8 cellular contexts compared by ENCODE assay signal in the genomic region with DNA sequence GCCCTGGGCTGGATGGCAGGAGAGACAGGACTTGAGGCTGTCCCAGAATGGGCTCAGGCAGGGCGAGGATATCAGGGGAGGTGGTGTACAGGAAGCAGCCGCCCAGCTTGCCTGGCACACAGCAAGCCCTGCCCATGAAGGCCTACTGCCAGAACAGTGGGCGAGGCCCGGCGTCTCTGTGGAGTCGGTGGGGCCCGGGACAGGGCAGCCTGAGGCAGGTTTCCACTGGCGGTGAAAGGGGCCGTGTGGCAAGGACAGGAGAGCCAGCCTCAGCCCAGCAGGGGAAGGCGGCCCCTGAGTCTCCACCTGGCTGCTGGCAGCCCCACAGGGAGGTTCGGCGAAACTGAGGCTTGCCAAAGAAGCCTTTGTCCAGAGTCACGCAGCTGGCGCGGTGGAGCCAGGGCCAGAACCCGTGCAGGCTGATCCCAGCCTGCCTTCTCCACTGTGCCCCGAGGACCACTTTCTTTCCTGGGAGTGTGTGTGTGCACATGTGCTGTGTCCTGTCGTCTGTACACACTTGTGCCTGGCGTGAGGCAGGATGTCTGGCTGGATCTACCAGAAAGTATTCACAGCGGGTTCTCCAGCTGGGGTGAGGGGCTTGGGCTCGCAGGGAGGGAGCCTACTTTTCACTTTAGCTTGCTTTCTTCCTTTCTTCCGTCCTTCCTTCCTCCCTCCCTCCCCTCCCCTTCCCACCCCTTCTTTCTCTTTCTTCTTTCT. TPM values are rescaled to one million over a fixed set of nuclear protein-coding genes. Genes with fewer than 3 reads are reported as not detected.
DNase-seq lines count a peak whose midpoint lies in the region; TF ChIP-seq lines count a peak whose summit lies in the region.

No MANE protein-coding gene starts in this region.

- H3K27ac Mint-ChIP-seq in chondrocyte (ENCODE audit: unreplicated experiment) = peak overlapping the region; percentile 94

- peak overlapping the region; percentile 73 for H3K4me2 ChIP-seq in KMS-11

- H3K79me2 ChIP-seq in KMS-11 (ENCODE audit: insufficient read depth, low read depth) = peaks cover 4% of the 10 kb centered on the region; the same call in 1 of the 2 replicates

- H3K4me1 Mint-ChIP-seq in chondrocyte (ENCODE audit: low read depth) = peaks cover 33% of the 10 kb centered on the region

- DNase-seq in COLO668 (lab: John Stamatoyannopoulos, UW; ENCODE audit: unreplicated experiment) (peak; percentile 68), chondrocyte (ENCODE audit: low spot score) (no peak), lower leg skin (ENCODE audit: low spot score in 2 of 2) (peak; percentile 82 to 95), NK-92 (lab: John Stamatoyannopoulos, UW; ENCODE audit: unreplicated experiment) (no peak), NCI-H2107 (lab: John Stamatoyannopoulos, UW) (no peak)
- peak; percentile 61 for DNase-seq in activated CD4-positive, CD25-positive, alpha-beta regulatory T cell treated with anti-CD3 and anti-CD28 coated beads, Interleukin-2, amount 50 U/mL, for 72 hours
- DNase-seq in stimulated activated CD4-positive, alpha-beta T cell treated with anti-CD3 and anti-CD28 coated beads, TNF-alpha, amount 100 ng/mL, for 24 hours (ENCODE audit: low read depth in 3 of 3) = peak; percentile 27 to 58 (median 38)

- no peaks in the 10 kb centered on the region for H3K36me3 ChIP-seq in KMS-11 (ENCODE audit: insufficient read depth)

- peak overlapping the region; percentile 90 for H2AFZ ChIP-seq in KMS-11 (ENCODE audit: low read depth)

- peaks cover 28% of the 10 kb centered on the region for H3K4me1 ChIP-seq in KMS-11 (ENCODE audit: low read depth, poor library complexity, severe bottlenecking)

- H3K36me3 Mint-ChIP-seq in chondrocyte (ENCODE audit: low read depth) = no peaks in the 10 kb centered on the region

- H3K4me3 ChIP-seq in KMS-11 (IDR thresholded peaks at IDR 0.05; ENCODE audit: insufficient read depth, low read depth, low read length) (no peak overlapping the region), lower leg skin (ENCODE audit: low read depth, poor library complexity, severe bottlenecking) (peak overlapping the region; percentile 85)

- H3K27ac ChIP-seq in KMS-11 = peak overlapping the region; percentile 31; the same call in 1 of the 2 replicates

- no peaks in the 10 kb centered on the region for H3K27me3 ChIP-seq in KMS-11 (ENCODE audit: insufficient read depth, low read depth)

- intact Hi-C loops in lower leg skin (cut with DNase I; ENCODE audit: low total_unique reads) = no loop called here

- H3K9me3 Mint-ChIP-seq in chondrocyte (ENCODE audit: low read depth) = no peaks in the 10 kb centered on the region

- 0 to 2% methylated on average over 20 to 22 of the region's 22 CpGs for WGBS in lower leg skin, 2 donors

- TF ChIP-seq POLR2A in lower leg skin (IDR thresholded peaks at IDR 0.05) = no peak

- peak overlapping the region; percentile 85 for H3K4me3 Mint-ChIP-seq in chondrocyte (ENCODE audit: unreplicated experiment)

- H3K27me3 Mint-ChIP-seq in chondrocyte (ENCODE audit: low read depth) = no peaks in the 10 kb centered on the region

- H4K20me1 ChIP-seq in KMS-11 (ENCODE audit: insufficient read depth) = no peaks in the 10 kb centered on the region

- TF ChIP-seq CTCF in KMS-11 (conservative IDR thresholded peaks at IDR 0.05; ENCODE audit: low read depth, low read length) (no peak), chondrocyte (IDR thresholded peaks at IDR 0.05) (peak; percentile 19), lower leg skin (IDR thresholded peaks at IDR 0.05) (no peak)

- H3K9ac ChIP-seq in KMS-11 = peak overlapping the region; percentile 66

RNA-seq across cellular contexts. Expression of a gene that starts 1.2 kb away (rescaled TPM):
- total RNA-seq in chondrocyte = 80.5 to 292 TPM (median 288 TPM) in 3 replicates
- 100 to 1,000 TPM; 695 to 923 (median 775) TPM for total RNA-seq in lower leg skin

RNA-seq across cellular contexts. Expression of a gene that starts 9.3 kb away (rescaled TPM):
- total RNA-seq in chondrocyte (7.4 to 11.1 TPM (median 8.6 TPM) in 3 replicates), lower leg skin (10 to 100 TPM; 21.5 to 28.1 (median 25.5) TPM)

RNA-seq across cellular contexts. Expression of a gene that starts 34.4 kb away (rescaled TPM):
- 33.5 to 36.4 TPM (median 35.6 TPM) in 3 replicates for total RNA-seq in chondrocyte
- 10 to 100 TPM; 65.9 to 85.5 (median 72.8) TPM for total RNA-seq in lower leg skin

RNA-seq across cellular contexts. Expression of a gene that starts 42.0 kb away (rescaled TPM):
- total RNA-seq in chondrocyte (not detected in 3 replicates), lower leg skin (10 to 100 TPM in 1 of 4 donors, 1 to 10 TPM in 3; 2.6 to 12.6 (median 9.5) TPM)

Comparison
In these comparisons a context has a peak if more than half of its experiments do, and no peak if none do; other contexts are left out.
1. DNase-seq: peak in COLO668 (single experiment), activated CD4-positive, CD25-positive, alpha-beta regulatory T cell treated with anti-CD3 and anti-CD28 coated beads, Interleukin-2, amount 50 U/mL, for 72 hours (single experiment), lower leg skin (2 of 2) and stimulated activated CD4-positive, alpha-beta T cell treated with anti-CD3 and anti-CD28 coated beads, TNF-alpha, amount 100 ng/mL, for 24 hours (3 of 3); none in chondrocyte (single experiment), NK-92 (single experiment) and NCI-H2107 (single experiment).